In genomic region chr17:72604518-72604917, GRCh38 we compare ENCODE assay signal across 1 cellular context.
TF ChIP-seq lines count a peak whose summit lies in the region.

No MANE protein-coding gene starts in this region.

TF ChIP-seq in HepG2, 621 proteins besides CTCF, POLR2A, EP300 and RAD21 (continued from another document and continues in another):
- TF ChIP-seq ZNF772 (CRISPR knock-in tag; IDR thresholded peaks at IDR 0.05) (no peak), ZNF513 (CRISPR knock-in tag; conservative IDR thresholded peaks at IDR 0.05) (no peak), ZNF563 (CRISPR knock-in tag; IDR thresholded peaks at IDR 0.05) (no peak), IRF9 (CRISPR knock-in tag; IDR thresholded peaks at IDR 0.05; ENCODE audit: borderline replicate concordance) (peak; percentile 61; the same call in 1 of the 2 replicates), ZNF383 (CRISPR knock-in tag; IDR thresholded peaks at IDR 0.05; ENCODE audit: borderline replicate concordance) (no peak), PRMT3 (CRISPR knock-in tag; IDR thresholded peaks at IDR 0.05; ENCODE audit: borderline replicate concordance, low read depth) (0 out of 2 replicates have a peak, but pooled peaks have one; percentile 39), GTF2F1 (IDR thresholded peaks at IDR 0.05; ENCODE audit: low read length) (no peak), ZNF660 (CRISPR knock-in tag; IDR thresholded peaks at IDR 0.05; ENCODE audit: borderline replicate concordance, low read depth) (no peak), BORCS8-MEF2B (CRISPR knock-in tag; IDR thresholded peaks at IDR 0.05) (no peak), ZNF724P (CRISPR knock-in tag; IDR thresholded peaks at IDR 0.05; ENCODE audit: borderline replicate concordance) (no peak), SCMH1 (CRISPR knock-in tag; IDR thresholded peaks at IDR 0.05; ENCODE audit: borderline replicate concordance) (no peak), RARA (CRISPR knock-in tag; IDR thresholded peaks at IDR 0.05) (peak; percentile 99), ZNF230 (CRISPR knock-in tag; IDR thresholded peaks at IDR 0.05) (no peak), ZNF629 (CRISPR knock-in tag; conservative IDR thresholded peaks at IDR 0.05) (no peak), ZNF788 (CRISPR knock-in tag; IDR thresholded peaks at IDR 0.05; ENCODE audit: borderline replicate concordance) (0 out of 2 replicates have a peak, but pooled peaks have one; percentile 41), BCL3 (CRISPR knock-in tag; IDR thresholded peaks at IDR 0.05) (peak; percentile 58; the same call in 1 of the 2 replicates), TOE1 (CRISPR knock-in tag; IDR thresholded peaks at IDR 0.05) (no peak), ZNF253 (CRISPR knock-in tag; IDR thresholded peaks at IDR 0.05; ENCODE audit: borderline replicate concordance) (peak; percentile 61; the same call in 1 of the 2 replicates), RNF2 (conservative IDR thresholded peaks at IDR 0.05; ENCODE audit: low read depth) (no peak), ZNF24 (IDR thresholded peaks at IDR 0.05) (no peak), ATAD3A (CRISPR knock-in tag; IDR thresholded peaks at IDR 0.05) (no peak), KMT2B (CRISPR knock-in tag; IDR thresholded peaks at IDR 0.05) (peak; percentile 45; the same call in 1 of the 2 replicates), POGK (CRISPR knock-in tag; conservative IDR thresholded peaks at IDR 0.05) (no peak), ELF3 (CRISPR knock-in tag; IDR thresholded peaks at IDR 0.05) (peak; percentile 96), ZNF572 (CRISPR knock-in tag; IDR thresholded peaks at IDR 0.05) (no peak), LCORL (IDR thresholded peaks at IDR 0.05) (no peak), LCORL (CRISPR knock-in tag; IDR thresholded peaks at IDR 0.05) (peak; percentile 63), ZNF615 (CRISPR knock-in tag; IDR thresholded peaks at IDR 0.05; ENCODE audit: borderline replicate concordance) (no peak), HINFP (CRISPR knock-in tag; IDR thresholded peaks at IDR 0.05; ENCODE audit: low read depth) (no peak), ARID5B (CRISPR knock-in tag; IDR thresholded peaks at IDR 0.05) (peak; percentile 99), FUBP1 (CRISPR knock-in tag; IDR thresholded peaks at IDR 0.05; ENCODE audit: borderline replicate concordance) (no peak), ZNF570 (CRISPR knock-in tag; IDR thresholded peaks at IDR 0.05; ENCODE audit: borderline replicate concordance) (no peak), ZNF776 (CRISPR knock-in tag; IDR thresholded peaks at IDR 0.05) (no peak), ZFP1 (CRISPR knock-in tag; IDR thresholded peaks at IDR 0.05) (no peak), SNAPC2 (CRISPR knock-in tag; IDR thresholded peaks at IDR 0.05) (no peak), ZNF766 (CRISPR knock-in tag; IDR thresholded peaks at IDR 0.05; ENCODE audit: borderline replicate concordance) (no peak), TSC22D2 (CRISPR knock-in tag; IDR thresholded peaks at IDR 0.05; ENCODE audit: borderline replicate concordance) (no peak), ZSCAN30 (CRISPR knock-in tag; IDR thresholded peaks at IDR 0.05) (no peak), HNF4A (CRISPR knock-in tag; IDR thresholded peaks at IDR 0.05) (peak; percentile 58; the same call in 1 of the 2 replicates), NKX3-1 (CRISPR knock-in tag; IDR thresholded peaks at IDR 0.05) (no peak), GTF3A (CRISPR knock-in tag; conservative IDR thresholded peaks at IDR 0.05) (no peak), SKIL (CRISPR knock-in tag; IDR thresholded peaks at IDR 0.05; ENCODE audit: borderline replicate concordance) (peak; percentile 94), ZNF773 (CRISPR knock-in tag; IDR thresholded peaks at IDR 0.05; ENCODE audit: borderline replicate concordance) (no peak), MEIS1 (CRISPR knock-in tag; IDR thresholded peaks at IDR 0.05; ENCODE audit: borderline replicate concordance) (no peak), HOXA9 (CRISPR knock-in tag; IDR thresholded peaks at IDR 0.05; ENCODE audit: borderline replicate concordance) (no peak), ZNF205 (CRISPR knock-in tag; IDR thresholded peaks at IDR 0.05) (no peak), ZNF34 (CRISPR knock-in tag; IDR thresholded peaks at IDR 0.05; ENCODE audit: borderline replicate concordance) (no peak), ZBTB34 (CRISPR knock-in tag; IDR thresholded peaks at IDR 0.05) (no peak), ZSCAN21 (CRISPR knock-in tag; IDR thresholded peaks at IDR 0.05; ENCODE audit: borderline replicate concordance) (no peak)
